In the genomic region with DNA sequence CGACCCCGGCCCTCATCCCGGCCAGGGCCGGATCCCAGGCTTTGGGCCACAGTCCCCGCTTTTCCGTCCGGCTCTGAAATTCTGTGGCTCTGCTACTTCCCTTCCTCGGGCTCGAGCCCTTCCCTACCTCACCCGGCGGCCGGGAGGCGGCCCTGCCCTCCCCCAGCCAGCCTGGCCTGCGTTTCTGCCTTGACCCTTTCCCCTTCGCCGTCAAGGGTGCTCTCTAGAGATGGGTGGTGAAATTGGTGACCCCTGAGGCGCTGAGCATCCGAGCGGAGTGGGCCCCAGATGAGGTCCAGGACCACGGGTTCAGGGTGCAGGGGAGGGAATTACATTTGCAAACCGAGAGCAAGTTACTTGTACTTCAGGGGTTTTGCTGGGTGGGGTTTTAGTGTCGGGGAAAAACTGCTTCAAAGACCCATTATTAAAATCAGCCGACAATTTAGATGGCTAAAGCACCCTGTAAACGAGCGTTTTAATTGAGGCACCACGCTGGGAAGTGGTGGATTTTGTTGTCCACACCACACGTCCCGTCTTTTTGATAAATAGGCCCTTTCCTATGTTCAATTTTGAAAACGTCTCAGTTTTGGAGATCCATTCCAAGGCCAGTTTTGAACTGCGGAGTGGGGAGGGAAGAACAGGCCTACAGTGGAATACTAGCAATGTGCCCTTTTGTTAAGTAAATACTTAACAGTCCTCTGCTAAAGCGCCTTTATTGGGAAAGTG, we compare ENCODE assay signal across 8 cellular contexts. TPM values are rescaled to one million over a fixed set of nuclear protein-coding genes. Genes with fewer than 3 reads are reported as not detected.
DNase-seq lines count a peak whose midpoint lies in the region; ATAC-seq and TF ChIP-seq lines count a peak whose summit lies in the region.

No MANE protein-coding gene starts in this region.

- H3K79me2 ChIP-seq in mesendoderm (ENCODE audit: control insufficient read depth, insufficient read depth, low read length): no peaks in the 10 kb centered on the region

- no peak overlapping the region for H4K5ac ChIP-seq in mesendoderm (ENCODE audit: low read length)

- H3K4ac ChIP-seq in mesendoderm (ENCODE audit: low read depth, low read length): peak overlapping the region; percentile 91

- DNase-seq in BE2C: no peak
- peak; percentile 37 for DNase-seq in adipocyte (ENCODE audit: low read depth)
- no peak for DNase-seq in mesendoderm
- DNase-seq in LoVo (ENCODE audit: low spot score): no peak
- no peak for DNase-seq in NCI-H446 treated with DMSO at 0.1 percent for 48 hours (lab: John Stamatoyannopoulos, UW)
- DNase-seq in NCI-H1436 (lab: John Stamatoyannopoulos, UW): no peak
- no peak for DNase-seq in 8988T

- peaks cover 66% of the 10 kb centered on the region for H3K27me3 ChIP-seq in BE2C
- H3K27me3 ChIP-seq in adipocyte (replicated peaks; ENCODE audit: control insufficient read depth, insufficient read depth, low read length): peaks cover 57% of the 10 kb centered on the region
- no peaks in the 10 kb centered on the region for H3K27me3 ChIP-seq in mesendoderm (ENCODE audit: insufficient read depth, low read length, poor library complexity)

- H3K4me1 ChIP-seq in BE2C: no peaks in the 10 kb centered on the region
- H3K4me1 ChIP-seq in adipocyte (ENCODE audit: control insufficient read depth, insufficient read depth, low read length): peaks cover 8% of the 10 kb centered on the region
- H3K4me1 ChIP-seq in mesendoderm (ENCODE audit: control insufficient read depth, low read depth, low read length): peaks cover 2% of the 10 kb centered on the region

- no peak overlapping the region for H4K8ac ChIP-seq in mesendoderm (ENCODE audit: low read depth, low read length)

- peak overlapping the region; percentile 55 for H2BK120ac ChIP-seq in mesendoderm (ENCODE audit: low read depth, low read length)

- H3K4me2 ChIP-seq in mesendoderm (ENCODE audit: low read length): peak overlapping the region; percentile 81

- H3K56ac ChIP-seq in mesendoderm (ENCODE audit: low read length): peak overlapping the region; percentile 96

- peak overlapping the region; percentile 8 for H3K18ac ChIP-seq in mesendoderm (ENCODE audit: low read length)

- H2BK5ac ChIP-seq in mesendoderm (ENCODE audit: low read length): peak overlapping the region; percentile 64

- H3K9ac ChIP-seq in adipocyte (ENCODE audit: low read length) (peak overlapping the region; percentile 68), mesendoderm (ENCODE audit: low read length) (peak overlapping the region; percentile 85)

- H3K36me3 ChIP-seq in BE2C: no peaks in the 10 kb centered on the region
- no peaks in the 10 kb centered on the region for H3K36me3 ChIP-seq in adipocyte (ENCODE audit: control insufficient read depth, insufficient read depth, low read length, severe bottlenecking)
- H3K36me3 ChIP-seq in mesendoderm (ENCODE audit: control insufficient read depth, insufficient read depth, low read length): no peaks in the 10 kb centered on the region

- H2BK15ac ChIP-seq in mesendoderm (replicated peaks; ENCODE audit: low read depth): no peak overlapping the region

- no peak for TF ChIP-seq CTCF in BE2C (IDR thresholded peaks at IDR 0.05; ENCODE audit: low read depth, low read length)

- no peaks in the 10 kb centered on the region; the same call in 1 of the 2 replicates for H3K9me3 ChIP-seq in BE2C
- H3K9me3 ChIP-seq in adipocyte (ENCODE audit: control insufficient read depth, low read length): peaks cover 3% of the 10 kb centered on the region

- H2AK5ac ChIP-seq in mesendoderm (ENCODE audit: low read length): no peak overlapping the region

- peaks cover 3% of the 10 kb centered on the region for H3K79me1 ChIP-seq in mesendoderm (ENCODE audit: low read length)

- peak; percentile 2 for ATAC-seq in HG02588 (IDR thresholded peaks at IDR 0.05; ENCODE audit: unreplicated experiment)

- peak overlapping the region; percentile 85 for H3K27ac ChIP-seq in mesendoderm (ENCODE audit: low read depth, low read length)

- no CpG with 5 or more reads among the region's 31 CpGs for WGBS in mesendoderm (ENCODE audit: extremely low coverage, insufficient coverage, low lambda C conversion rate)

- H3K4me3 ChIP-seq in BE2C (ENCODE audit: low read depth, low read length): peak overlapping the region; percentile 43
- H3K4me3 ChIP-seq in adipocyte (ENCODE audit: low read length): peak overlapping the region; percentile 93
- H3K4me3 ChIP-seq in mesendoderm (ENCODE audit: low read length): peak overlapping the region; percentile 65

- H3K23ac ChIP-seq in mesendoderm (ENCODE audit: low read length): peak overlapping the region; percentile 70

RNA-seq across cellular contexts. Expression of gene TFAP2A, which starts 9.9 kb away (rescaled TPM):
- 1.6 TPM for polyA plus RNA-seq in BE2C (2012; ENCODE audit: insufficient read depth, insufficient read length, low read depth)
- polyA plus RNA-seq in mesendoderm (2013, experiment 1 of 2): 3.0 TPM
- polyA plus RNA-seq in mesendoderm (2013, experiment 2 of 2): 2.7 TPM

Comparison
In these comparisons a context has a peak if more than half of its experiments do, and no peak if none do; other contexts are left out.
1. H3K4me3 ChIP-seq: peak in every context shown above with its lines; median percentile 93 in adipocyte; 65 in mesendoderm; 43 in BE2C.